ENCODE assay signal across 8 cellular contexts in genomic region chr12:106753526-106753925, GRCh38. TPM values are rescaled to one million over a fixed set of nuclear protein-coding genes. Genes with fewer than 3 reads are reported as not detected.
A peak's percentile ranks its signal among the peaks of the same experiment; 100 is the strongest.
DNase-seq lines count a peak whose midpoint lies in the region; ATAC-seq, FAIRE-seq and TF ChIP-seq lines count a peak whose summit lies in the region.

No MANE protein-coding gene starts in this region.

- no peak for FAIRE-seq in H1 (lab: Jason Lieb, UNC)

- POLR2A ChIA-PET in H1 (lab: Charles Lee; ENCODE audit: partially characterized antibody) (no interaction called here), A673 (lab: Charles Lee; ENCODE audit: low non-redundant PET) (no interaction called here)

- no peak overlapping the region for H3K4me2 ChIP-seq in H1 (ENCODE audit: insufficient read depth in 1 of 2, low read depth in 2 of 2, low read length in 2 of 2)

- H3K4me3 ChIP-seq in H1 (ENCODE audit: extremely low read depth in 1 of 4, insufficient read depth in 2 of 4, low read depth in 3 of 4, low read length in 4 of 4) (no peak overlapping the region), A673 (ENCODE audit: low read depth, low read length, poor library complexity, severe bottlenecking) (no peak overlapping the region), left ventricle myocardium inferior (no peak overlapping the region)

- H3K23me2 ChIP-seq in H1 (ENCODE audit: low read depth, low read length) = no peaks in the 10 kb centered on the region

- no peaks in the 10 kb centered on the region for H3K27me3 ChIP-seq in H1 (replicated peaks in 1 of 4; ENCODE audit: control insufficient read depth in 3 of 4, extremely low read depth in 1 of 4, insufficient read depth in 3 of 4, low read length in 3 of 4)
- H3K27me3 ChIP-seq in A673 (replicated peaks; ENCODE audit: insufficient read depth, low read depth, low read length, poor library complexity) = no peaks in the 10 kb centered on the region
- no peaks in the 10 kb centered on the region for H3K27me3 ChIP-seq in left ventricle myocardium inferior (ENCODE audit: low read depth)

- H2BK5ac ChIP-seq in H1 (ENCODE audit: low read depth, low read length) = no peak overlapping the region

- 0 out of 2 replicates have a peak overlapping the region, but pooled peaks have one; percentile 17 for H2BK12ac ChIP-seq in H1 (ENCODE audit: low read depth, low read length)

- CTCF ChIA-PET in H1 (lab: Charles Lee; ENCODE audit: partially characterized antibody) (interaction anchor here (0.5 to 1.2 kb wide), 5 partner anchors 22 to 166 kb away, joined by 3 to 4 read pairs (median 4); no protein-coding TSS in a partner anchor), A673 (lab: Charles Lee) (no interaction called here)

- no peak for TF ChIP-seq RAD21 in H1 (IDR thresholded peaks at IDR 0.05 in 1 of 2, conservative IDR thresholded peaks at IDR 0.05 in 1 of 2; ENCODE audit: low read depth in 2 of 2, low read length in 2 of 2)

- no peak overlapping the region for H2BK20ac ChIP-seq in H1 (ENCODE audit: low read length)

- H2AFZ ChIP-seq in H1 (ENCODE audit: low read length) = no peak overlapping the region

- H3K9me3 ChIP-seq in H1 (ENCODE audit: insufficient read depth in 2 of 2, low read depth in 1 of 2, low read length in 1 of 2) = no peaks in the 10 kb centered on the region
- no peaks in the 10 kb centered on the region for H3K9me3 ChIP-seq in A673 (ENCODE audit: low read depth, low read length, poor library complexity, severe bottlenecking)
- H3K9me3 ChIP-seq in left ventricle myocardium inferior (replicated peaks) = no peaks in the 10 kb centered on the region

- H3K18ac ChIP-seq in H1 (ENCODE audit: extremely low read depth, low read length) = no peak overlapping the region

- no peak for TF ChIP-seq POLR2A in H1 (IDR thresholded peaks at IDR 0.05; ENCODE audit: control extremely low read depth in 1 of 2, low read depth in 2 of 2, low read length in 2 of 2)

- ATAC-seq in GM18870 (IDR thresholded peaks at IDR 0.05; ENCODE audit: unreplicated experiment) (peak; percentile 87), HG02973 (IDR thresholded peaks at IDR 0.05; ENCODE audit: unreplicated experiment) (peak; percentile 96)

- H2BK120ac ChIP-seq in H1 (replicated peaks; ENCODE audit: low read depth, low read length) = no peak overlapping the region

- H3K14ac ChIP-seq in H1 (ENCODE audit: insufficient read length) = no peak overlapping the region

- intact Hi-C loops in A673 (cut with micrococcal nuclease; ENCODE audit: unreplicated experiment) = no loop called here
- intact Hi-C loops in left ventricle myocardium inferior (cut with micrococcal nuclease) = no loop called here

- no peak overlapping the region for H2AK5ac ChIP-seq in H1 (ENCODE audit: low read depth, low read length)

- H2BK15ac ChIP-seq in H1 (ENCODE audit: low read length) = no peak overlapping the region

- no peaks in the 10 kb centered on the region for H3K79me1 ChIP-seq in H1 (ENCODE audit: low read depth, low read length)

- H3K79me2 ChIP-seq in H1 (ENCODE audit: control insufficient read depth in 1 of 2, insufficient read depth in 2 of 2, low read length in 2 of 2) = no peaks in the 10 kb centered on the region

- H4K20me1 ChIP-seq in H1 (replicated peaks in 1 of 2; ENCODE audit: control insufficient read depth in 1 of 2, insufficient read depth in 2 of 2, low read length in 2 of 2) = no peaks in the 10 kb centered on the region

- H3K56ac ChIP-seq in H1 (replicated peaks; ENCODE audit: insufficient read length, low read depth, low read length) = no peak overlapping the region

- H3K36me3 ChIP-seq in H1 (ENCODE audit: control insufficient read depth in 2 of 4, insufficient read depth in 4 of 4, low read length in 3 of 4) (no peaks in the 10 kb centered on the region), A673 (ENCODE audit: insufficient read depth, low read length, poor library complexity, severe bottlenecking) (no peaks in the 10 kb centered on the region), left ventricle myocardium inferior (no peaks in the 10 kb centered on the region)

- H3K4ac ChIP-seq in H1 (replicated peaks; ENCODE audit: insufficient read length, low read depth, low read length) = no peak overlapping the region

- H3K4me1 ChIP-seq in H1 (replicated peaks in 1 of 4; ENCODE audit: control insufficient read depth in 3 of 4, insufficient read depth in 4 of 4, low read length in 3 of 4) (no peaks in the 10 kb centered on the region), A673 (ENCODE audit: insufficient read depth, low read length, poor library complexity, severe bottlenecking) (no peaks in the 10 kb centered on the region), left ventricle myocardium inferior (peaks cover 14% of the 10 kb centered on the region)

- BruUV-seq in A673 (replicated peaks; lab: Mats Ljungman, UMichigan) = no TSS peak

- no peak overlapping the region for H3K27ac ChIP-seq in H1 (ENCODE audit: low read depth, low read length)
- H3K27ac ChIP-seq in A673 (ENCODE audit: low read depth, low read length, poor library complexity, severe bottlenecking) = no peak overlapping the region
- H3K27ac ChIP-seq in left ventricle myocardium inferior (replicated peaks) = no peak overlapping the region

- no peak for TF ChIP-seq EP300 in H1 (IDR thresholded peaks at IDR 0.05; ENCODE audit: borderline replicate concordance in 1 of 2, low read depth in 2 of 2, low read length in 2 of 2)

- 96% methylated on average over 7 of the region's 7 CpGs; no CpG with 5 or more reads in 1 of the 2 experiments for WGBS in H1 (ENCODE audit: extremely low coverage in 1 of 2, insufficient coverage in 1 of 2, insufficient read length in 1 of 2, insufficient replicate concordance in 2 of 2, low coverage in 1 of 2, low lambda C conversion rate in 2 of 2, missing lambda C conversion rate in 1 of 2), 2 experiments

- H4K91ac ChIP-seq in H1 (replicated peaks; ENCODE audit: insufficient read length, low read length) = no peak overlapping the region

- no peak for TF ChIP-seq CTCF in H1 (IDR thresholded peaks at IDR 0.05; ENCODE audit: control extremely low read depth in 1 of 3, insufficient read depth in 1 of 3, low read depth in 1 of 3, low read length in 3 of 3)
- TF ChIP-seq CTCF in A673 (conservative IDR thresholded peaks at IDR 0.05; ENCODE audit: low read depth, low read length) = no peak
- no peak for TF ChIP-seq CTCF in left ventricle myocardium inferior (IDR thresholded peaks at IDR 0.05; ENCODE audit: borderline replicate concordance)

- H4K5ac ChIP-seq in H1 (ENCODE audit: insufficient read length, low read depth, low read length) = no peak overlapping the region

- DNase-seq in T follicular helper cell (ENCODE audit: low read depth) (peak; percentile 14), H1 (ENCODE audit: low read depth in 1 of 2, low spot score in 2 of 2) (no peak), A673 (ENCODE audit: low spot score) (no peak), left ventricle myocardium inferior (no peak), NCI-H2196 (lab: John Stamatoyannopoulos, UW; ENCODE audit: unreplicated experiment) (no peak), ecto neural progenitor cell (ENCODE audit: low spot score) (no peak)

- H4K8ac ChIP-seq in H1 (ENCODE audit: extremely low read depth, insufficient read depth, low read length) = no peak overlapping the region

- H3K23ac ChIP-seq in H1 (ENCODE audit: insufficient read length) = no peak overlapping the region

- no peak overlapping the region for H3K9ac ChIP-seq in H1 (replicated peaks in 1 of 4; ENCODE audit: extremely low read depth in 1 of 4, low read depth in 3 of 4, low read length in 3 of 4)

TF ChIP-seq in H1, 55 proteins besides CTCF, POLR2A, EP300 and RAD21:
- TF ChIP-seq TAF1 (IDR thresholded peaks at IDR 0.05; ENCODE audit: low read depth, low read length) (no peak), FOSL1 (IDR thresholded peaks at IDR 0.05; ENCODE audit: insufficient read depth, low read depth, low read length) (no peak), SIRT6 (IDR thresholded peaks at IDR 0.05; ENCODE audit: low read length) (no peak), CEBPB (IDR thresholded peaks at IDR 0.05; ENCODE audit: low read depth, low read length) (no peak), EGR1 (IDR thresholded peaks at IDR 0.05; ENCODE audit: borderline replicate concordance, low read depth, low read length) (no peak), RXRA (IDR thresholded peaks at IDR 0.05; ENCODE audit: insufficient read depth, low read depth, low read length) (no peak), SP4 (IDR thresholded peaks at IDR 0.05; ENCODE audit: low read length) (no peak)

RNA-seq across cellular contexts. Expression of gene RIC8B, which starts 21.0 kb away (rescaled TPM):
- total RNA-seq in H1 (2021; fragmentation: NEBNext Ultra II Directional; extraction: Animal tissue kit (Norgen Biotek cat#: 25700)) = 23.6 and 25.3 TPM in 2 replicates
- polyA plus RNA-seq in H1 (2011; rRNA removed) = 5.7 and 8.2 TPM in 2 replicates
- 8.9 TPM for polyA plus RNA-seq in H1 (2011; cell fraction: cytosol; rRNA removed)
- polyA plus RNA-seq in H1 (2011; cell fraction: nucleus; rRNA removed) = 11.2 TPM
- 11.9 to 21.6 TPM (median 14.6 TPM) in 4 replicates for polyA plus RNA-seq in H1 (2012, experiment 1 of 2)
- 2.3 TPM for polyA plus RNA-seq in H1 (2012, experiment 2 of 2)
- polyA plus RNA-seq in H1 (2013, experiment 1 of 2) = 10.2 TPM
- polyA plus RNA-seq in H1 (2013, experiment 2 of 2) = 9.6 TPM
- 47.0 and 61.7 TPM in 2 replicates for polyA minus RNA-seq in H1 (2011; rRNA and poly(A)+ RNA removed)
- polyA minus RNA-seq in H1 (2011; cell fraction: cytosol; rRNA and poly(A)+ RNA removed) = 8.8 TPM
- polyA minus RNA-seq in H1 (2011; cell fraction: nucleus; rRNA and poly(A)+ RNA removed) = 49.1 TPM
- total RNA-seq in A673 (2021) (21.3 and 23.5 TPM in 2 replicates), left ventricle myocardium inferior (25.2 TPM)
